ENCODE assay signal across 21 cellular contexts in genomic region chr21:33392586-33392985, GRCh38.
"Had no signal": no experiment of that assay in that cellular context is flagged by ENCODE, and none has a peak within 500 bp of the region (broad histone marks: within the 10 kb centered on the region; RNA-seq: fewer than 3 reads in every experiment).

No MANE protein-coding gene starts in this region.

- H3K9me3 Mint-ChIP-seq: activated CD4-positive, alpha-beta T cell treated with anti-CD3 and anti-CD28 coated beads, Interleukin-2, amount 10 ng/mL, durations not matched to agents 7 days and 5 days; activated T-cell treated with anti-CD3 and anti-CD28 coated beads, Interleukin-2, amount 50 U/mL, for 24 hours; activated T-helper 2 cell treated with anti-CD3 and anti-CD28 coated beads, Interferon-gamma antibody, Interleukin-2, Interleukin-4, amounts not matched to agents 10 μg/mL and 5 μg/mL and 100 μg/mL, durations not matched to agents 14 hours and 24 hours and 36 hours; naive B cell had no signal

- H2AFZ ChIP-seq: parathyroid adenoma had no signal

- H3K27me3 Mint-ChIP-seq: naive B cell had no signal

- H3K27me3 ChIP-seq: body of pancreas, foreskin keratinocyte, thyroid gland, upper lobe of right lung had no signal

- H3K36me3 Mint-ChIP-seq: naive B cell had no signal

- H3K4me1 ChIP-seq: body of pancreas, parathyroid adenoma had no signal

- H3K36me3 ChIP-seq: lower lobe of right lung, thyroid gland, upper lobe of right lung had no signal

- H3K9ac ChIP-seq: parathyroid adenoma had no signal

- FAIRE-seq: keratinocyte had no signal

- H3K4me3 ChIP-seq: body of pancreas, lower lobe of right lung, thyroid gland, upper lobe of right lung had no signal

- H3K79me2 ChIP-seq: parathyroid adenoma had no signal

- H3K4me3 Mint-ChIP-seq: activated CD4-positive, alpha-beta T cell treated with anti-CD3 and anti-CD28 coated beads, Interleukin-2, amount 10 ng/mL, durations not matched to agents 7 days and 5 days; activated T-cell treated with anti-CD3 and anti-CD28 coated beads, Interleukin-2, amount 50 U/mL, for 24 hours had no signal

- DNase-seq: activated CD4-positive, alpha-beta T cell treated with anti-CD3 and anti-CD28 coated beads, Interleukin-2, amount 10 ng/mL, durations not matched to agents 7 days and 5 days; activated CD4-positive, CD25-positive, alpha-beta regulatory T cell treated with anti-CD3 and anti-CD28 coated beads, Interleukin-2, amount 50 U/mL, for 72 hours; activated naive CD4-positive, alpha-beta T cell; activated T-cell treated with anti-CD3 and anti-CD28 coated beads, Interleukin-2, amount 50 U/mL, for 24 hours; anterior cingulate cortex; body of pancreas; dermis blood vessel endothelial cell; effector memory CD4-positive, alpha-beta T cell; foreskin keratinocyte; lower lobe of right lung; naive B cell; right cardiac atrium; stimulated activated CD4-positive, alpha-beta T cell treated with anti-CD3 and anti-CD28 coated beads, Interleukin-4, amount 100 ng/mL, for 24 hours; stimulated activated naive CD8-positive, alpha-beta T cell treated with anti-CD3 and anti-CD28 coated beads, Interleukin-15, Interleukin-2, amounts not matched to agents 100 U/mL and 50 U/mL, for 24 hours; substantia nigra; thyroid gland; upper lobe of right lung had no signal

- H3K4me1 Mint-ChIP-seq: activated CD4-positive, alpha-beta T cell treated with anti-CD3 and anti-CD28 coated beads, Interleukin-2, amount 10 ng/mL, durations not matched to agents 7 days and 5 days had no signal

- H3K27ac Mint-ChIP-seq: activated CD4-positive, alpha-beta T cell treated with anti-CD3 and anti-CD28 coated beads, Interleukin-2, amount 10 ng/mL, durations not matched to agents 7 days and 5 days; activated T-cell treated with anti-CD3 and anti-CD28 coated beads, Interleukin-2, amount 50 U/mL, for 24 hours; activated T-helper 2 cell treated with anti-CD3 and anti-CD28 coated beads, Interferon-gamma antibody, Interleukin-2, Interleukin-4, amounts not matched to agents 10 μg/mL and 5 μg/mL and 100 μg/mL, durations not matched to agents 14 hours and 24 hours and 36 hours had no signal

- H3K9me3 ChIP-seq: body of pancreas, lower lobe of right lung, thyroid gland, upper lobe of right lung had no signal

- H3K27ac ChIP-seq: body of pancreas, foreskin keratinocyte, lower lobe of right lung, parathyroid adenoma, thyroid gland, upper lobe of right lung, VCaP had no signal
